Comparison of ENCODE assay signal across 12 cellular contexts in genomic region chr1:9439074-9439761, GRCh38.
DNase-seq lines count a peak whose midpoint lies in the region; ATAC-seq and TF ChIP-seq lines count a peak whose summit lies in the region.
"Had no signal": no experiment of that assay in that cellular context is flagged by ENCODE, and none has a peak within 500 bp of the region (broad histone marks: within the 10 kb centered on the region; RNA-seq: fewer than 3 reads in every experiment).

No MANE protein-coding gene starts in this region.

- H3K27ac Mint-ChIP-seq in progenitor cell of endocrine pancreas, result peak overlapping the region; percentile 89

- peaks cover 3% of the 10 kb centered on the region for H3K27me3 Mint-ChIP-seq in progenitor cell of endocrine pancreas

- no peak overlapping the region for H3K4me3 Mint-ChIP-seq in progenitor cell of endocrine pancreas (ENCODE audit: low read depth)

- no peak for TF ChIP-seq CTCF in fibroblast of pulmonary artery (IDR thresholded peaks at IDR 0.05; ENCODE audit: low read length, missing control alignments)
- TF ChIP-seq CTCF in progenitor cell of endocrine pancreas (IDR thresholded peaks at IDR 0.05; ENCODE audit: unreplicated experiment), result no peak

- H3K4me1 Mint-ChIP-seq in progenitor cell of endocrine pancreas (ENCODE audit: low read depth), result peaks cover 62% of the 10 kb centered on the region

- no peak for ATAC-seq in GM21529 (IDR thresholded peaks at IDR 0.05; ENCODE audit: unreplicated experiment)

- H3K36me3 Mint-ChIP-seq in progenitor cell of endocrine pancreas (ENCODE audit: insufficient read depth), result no peaks in the 10 kb centered on the region

- no peak overlapping the region for H3K4me3 ChIP-seq in fibroblast of pulmonary artery (replicated peaks; ENCODE audit: low read depth, low read length)
- H3K4me3 ChIP-seq: BLaER1, lung, MG63 had no signal

- no peak for TF ChIP-seq POLR2A in erythroblast (IDR thresholded peaks at IDR 0.05; ENCODE audit: low read length)

- no peaks in the 10 kb centered on the region for H3K9me3 Mint-ChIP-seq in progenitor cell of endocrine pancreas (ENCODE audit: low read depth)

- DNase-seq in COLO668 (lab: John Stamatoyannopoulos, UW; ENCODE audit: unreplicated experiment) (peak; percentile 32), SHP77 (lab: John Stamatoyannopoulos, UW) (peak; percentile 51 to 67), fibroblast of pulmonary artery (ENCODE audit: low read depth) (peak; percentile 62), progenitor cell of endocrine pancreas (ENCODE audit: low spot score, unreplicated experiment) (no peak), erythroblast (lab: John Stamatoyannopoulos, UW) (no peak), H4 (ENCODE audit: low spot score) (no peak), NCI-H128 (lab: John Stamatoyannopoulos, UW; ENCODE audit: unreplicated experiment) (no peak)
- DNase-seq: stimulated activated CD4-positive, alpha-beta T cell treated with anti-CD3 and anti-CD28 coated beads, Interleukin-1b, Interleukin-23, amount 100 ng/mL, for 48 hours had no signal

Comparison
In these comparisons a context has a peak if more than half of its experiments do, and no peak if none do; other contexts are left out.
1. DNase-seq: peak in COLO668 (single experiment), SHP77 (2 of 2) and fibroblast of pulmonary artery (single experiment); none in progenitor cell of endocrine pancreas (single experiment), erythroblast (0 of 2), H4 (single experiment) and NCI-H128 (single experiment).